Comparison of ENCODE assay signal across 12 cellular contexts in genomic region chr22:45731798-45732495, GRCh38.
DNase-seq lines count a peak whose midpoint lies in the region; ATAC-seq and TF ChIP-seq lines count a peak whose summit lies in the region.
"Had no signal": no experiment of that assay in that cellular context is flagged by ENCODE, and none has a peak within 500 bp of the region (broad histone marks: within the 10 kb centered on the region; RNA-seq: fewer than 3 reads in every experiment).

No MANE protein-coding gene starts in this region.

- H4K20me1 ChIP-seq in mammary epithelial cell (ENCODE audit: insufficient read depth, low read length), result no peaks in the 10 kb centered on the region

- peaks cover 26% of the 10 kb centered on the region for H3K79me2 ChIP-seq in mammary epithelial cell (ENCODE audit: insufficient read depth, low read length)
- H3K79me2 ChIP-seq in mesendoderm (ENCODE audit: control insufficient read depth, insufficient read depth, low read length), result no peaks in the 10 kb centered on the region

- H3K9ac ChIP-seq in mammary epithelial cell (ENCODE audit: insufficient read depth, low read length), result no peak overlapping the region
- H3K9ac ChIP-seq in mesendoderm (ENCODE audit: low read length), result no peak overlapping the region

- H3K79me1 ChIP-seq in mesendoderm (ENCODE audit: low read length), result peaks cover 6% of the 10 kb centered on the region

- H3K23ac ChIP-seq in mesendoderm (ENCODE audit: low read length), result no peak overlapping the region

- no peak overlapping the region for H3K18ac ChIP-seq in mesendoderm (ENCODE audit: low read length)

- peak; percentile 20 to 39 for TF ChIP-seq CTCF in mammary epithelial cell (conservative IDR thresholded peaks at IDR 0.05 in 1 of 2, IDR thresholded peaks at IDR 0.05 in 1 of 2; ENCODE audit: extremely low read depth in 1 of 2, insufficient read depth in 1 of 2, low read depth in 1 of 2, low read length in 2 of 2)

- H3K4me2 ChIP-seq in mammary epithelial cell (ENCODE audit: insufficient read depth, low read depth, low read length) (peak overlapping the region; percentile 42), mesendoderm (ENCODE audit: low read length) (no peak overlapping the region)

- dilution Hi-C loops in mammary epithelial cell (cut with HindIII; ENCODE audit: low sequenced_read_pairs), result no loop called here

- CTCF ChIA-PET in mammary epithelial cell (lab: Charles Lee; ENCODE audit: low non-redundant PET), result interaction anchor here (0.6 kb wide), 1 partner anchor 20 kb away, joined by 6 read pairs; no protein-coding TSS in a partner anchor
- CTCF ChIA-PET in HEK293T (lab: Yijun Ruan, JAX), result interaction anchor here (0.8 kb wide), 2 partner anchors 25 to 59 kb away, joined by 3 read pairs; no protein-coding TSS in a partner anchor

- DNase-seq in Ammon's horn (ENCODE audit: low spot score) (peak; percentile 16), KBM-7 (peak; percentile 4), mammary epithelial cell (peak; percentile 55), mesendoderm (peak; percentile 38), left ventricle myocardium superior (no peak), HEK293T (ENCODE audit: extremely low spot score) (no peak)
- DNase-seq: H7, NCI-H1048, SW 1271 had no signal

- H3K4ac ChIP-seq in mesendoderm (ENCODE audit: low read depth, low read length), result no peak overlapping the region

- ATAC-seq in GM18907 (IDR thresholded peaks at IDR 0.05; ENCODE audit: unreplicated experiment) (no peak), HG03378 (IDR thresholded peaks at IDR 0.05; ENCODE audit: unreplicated experiment) (no peak), left ventricle myocardium superior (no peak)

- WGBS in mammary epithelial cell (ENCODE audit: low coverage, missing lambda C conversion rate), result 20% methylated on average over 7 of the region's 7 CpGs
- no CpG with 5 or more reads among the region's 7 CpGs for WGBS in mesendoderm (ENCODE audit: extremely low coverage, insufficient coverage, low lambda C conversion rate)

- H3K27ac ChIP-seq in mammary epithelial cell (ENCODE audit: insufficient read depth, low read depth, low read length) (peak overlapping the region; percentile 57), mesendoderm (ENCODE audit: low read depth, low read length) (no peak overlapping the region)
- H3K27ac ChIP-seq: epithelial cell of prostate had no signal

- POLR2A ChIA-PET in HEK293T (lab: Yijun Ruan, JAX), result no interaction called here

- H3K4me3 ChIP-seq in mammary epithelial cell (replicated peaks in 1 of 3; ENCODE audit: insufficient read depth in 1 of 3, low read depth in 2 of 3, low read length in 3 of 3), result no peak overlapping the region
- H3K4me3 ChIP-seq in mesendoderm (ENCODE audit: low read length), result no peak overlapping the region

- in situ Hi-C loops in KBM-7 (cut with MboI; ENCODE audit: low pct_unique_long_range_greater_than_20kb, low sequenced_read_pairs), result no loop called here
- in situ Hi-C loops in mammary epithelial cell (cut with MboI; ENCODE audit: low sequenced_read_pairs in 2 of 2), result no loop called here

- H3K4me1 ChIP-seq in mammary epithelial cell (ENCODE audit: insufficient read depth, low read length) (peaks cover 12% of the 10 kb centered on the region), mesendoderm (ENCODE audit: control insufficient read depth, low read depth, low read length) (peaks cover 2% of the 10 kb centered on the region)

- H2AFZ ChIP-seq in mammary epithelial cell (ENCODE audit: low read depth, low read length), result no peak overlapping the region

- H2BK15ac ChIP-seq in mesendoderm (replicated peaks; ENCODE audit: low read depth), result no peak overlapping the region

- no peak overlapping the region for H2BK5ac ChIP-seq in mesendoderm (ENCODE audit: low read length)

- H3K27me3 ChIP-seq in mammary epithelial cell (ENCODE audit: insufficient read depth, low read length) (no peaks in the 10 kb centered on the region), mesendoderm (ENCODE audit: insufficient read depth, low read length, poor library complexity) (no peaks in the 10 kb centered on the region)

- no peak overlapping the region for H4K8ac ChIP-seq in mesendoderm (ENCODE audit: low read depth, low read length)

- intact Hi-C loops in mammary epithelial cell (cut with micrococcal nuclease), result no loop called here
- intact Hi-C loops in left ventricle myocardium superior (cut with micrococcal nuclease), result no loop called here

- no peak overlapping the region for H2BK120ac ChIP-seq in mesendoderm (ENCODE audit: low read depth, low read length)

- no peak overlapping the region for H4K5ac ChIP-seq in mesendoderm (ENCODE audit: low read length)

- H3K36me3 ChIP-seq in mammary epithelial cell (ENCODE audit: insufficient read depth, low read length) (peaks cover 9% of the 10 kb centered on the region), mesendoderm (ENCODE audit: control insufficient read depth, insufficient read depth, low read length) (peaks cover 1% of the 10 kb centered on the region)

- BruUV-seq in mammary epithelial cell (replicated peaks; lab: Mats Ljungman, UMichigan), result no TSS peak

- no peaks in the 10 kb centered on the region for H3K9me3 ChIP-seq in mammary epithelial cell (replicated peaks; ENCODE audit: insufficient read depth, low read length)

- no peak overlapping the region for H2AK5ac ChIP-seq in mesendoderm (ENCODE audit: low read length)

- H3K56ac ChIP-seq in mesendoderm (ENCODE audit: low read length), result no peak overlapping the region

TF ChIP-seq in HEK293T, 16 proteins besides CTCF, POLR2A, EP300 and RAD21:
- TF ChIP-seq ARNT (IDR thresholded peaks at IDR 0.05) (no peak), HDGF (IDR thresholded peaks at IDR 0.05; ENCODE audit: borderline replicate concordance) (no peak), CTBP1 (IDR thresholded peaks at IDR 0.05; ENCODE audit: borderline replicate concordance) (no peak), L3MBTL2 (conservative IDR thresholded peaks at IDR 0.05) (no peak), FOXK2 (IDR thresholded peaks at IDR 0.05) (no peak), FOXM1 (IDR thresholded peaks at IDR 0.05; ENCODE audit: borderline replicate concordance) (no peak), LEF1 (IDR thresholded peaks at IDR 0.05; ENCODE audit: borderline replicate concordance) (no peak), ZNF384 (IDR thresholded peaks at IDR 0.05) (no peak)

Comparison
In these comparisons a context has a peak if more than half of its experiments do, and no peak if none do; other contexts are left out.
1. DNase-seq: peak in Ammon's horn (single experiment), KBM-7 (single experiment), mammary epithelial cell (single experiment) and mesendoderm (single experiment); none in left ventricle myocardium superior (single experiment) and HEK293T (single experiment).